21 cellular contexts compared by ENCODE assay signal in the genomic region with DNA sequence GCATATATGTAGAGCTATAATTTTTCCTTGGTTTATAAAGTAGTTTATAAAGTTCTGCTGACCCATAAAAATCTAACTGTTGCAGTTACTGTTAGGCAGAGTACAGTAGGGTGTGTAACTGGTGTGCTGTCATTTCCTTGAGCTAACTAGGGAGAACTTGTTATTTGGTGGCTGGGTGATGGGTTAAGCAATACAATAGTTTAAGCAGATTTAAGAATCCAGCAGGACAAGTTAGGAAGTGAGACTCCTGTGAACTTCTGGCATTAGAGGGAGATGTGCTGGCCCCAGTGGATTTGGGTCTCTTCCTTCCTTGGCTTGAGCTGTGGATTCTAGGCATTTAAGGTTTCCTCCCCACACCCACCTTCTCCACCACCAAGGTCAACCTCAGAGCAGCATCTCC.
DNase-seq lines count a peak whose midpoint lies in the region; ATAC-seq and TF ChIP-seq lines count a peak whose summit lies in the region.
"Had no signal": no experiment of that assay in that cellular context is flagged by ENCODE, and none has a peak within 500 bp of the region (broad histone marks: within the 10 kb centered on the region; RNA-seq: fewer than 3 reads in every experiment).

No MANE protein-coding gene starts in this region.

- H3K36me3 Mint-ChIP-seq in Caco-2 (ENCODE audit: insufficient read depth, unreplicated experiment) = peaks cover 24% of the 10 kb centered on the region
- H3K36me3 Mint-ChIP-seq in mesothelial cell of epicardium = no peaks in the 10 kb centered on the region
- H3K36me3 Mint-ChIP-seq: CD8-positive, alpha-beta T cell had no signal

- no peak overlapping the region for H3K27ac ChIP-seq in right lobe of liver
- H3K27ac ChIP-seq: A549; BLaER1 treated with 17β-estradiol and CSF1 and Interleukin-3, amounts not matched to agents 10 nM and 100 nM; PC-9; RWPE1 had no signal

- peak overlapping the region; percentile 51 for H3K27ac Mint-ChIP-seq in Caco-2 (ENCODE audit: unreplicated experiment)
- no peak overlapping the region for H3K27ac Mint-ChIP-seq in mesothelial cell of epicardium
- H3K27ac Mint-ChIP-seq: CD8-positive, alpha-beta T cell had no signal

- no TSS peak for BruUV-seq in Caco-2 (replicated peaks; lab: Mats Ljungman, UMichigan)

- H3K36me3 ChIP-seq in Caco-2 (ENCODE audit: control insufficient read depth, insufficient read depth, low read length) (no peaks in the 10 kb centered on the region), mucosa of descending colon (ENCODE audit: low read depth) (no peaks in the 10 kb centered on the region), right lobe of liver (no peaks in the 10 kb centered on the region)
- H3K36me3 ChIP-seq: BLaER1 treated with 17β-estradiol and CSF1 and Interleukin-3, amounts not matched to agents 10 nM and 100 nM; MG63 had no signal

- DNase-seq in Caco-2 = no peak
- DNase-seq in MV-4-11 (lab: John Stamatoyannopoulos, UW) = peak; percentile 6
- DNase-seq in epithelial cell of esophagus (ENCODE audit: low read depth) = peak; percentile 42
- DNase-seq in mucosa of descending colon = no peak
- DNase-seq in NCI-H446 (lab: John Stamatoyannopoulos, UW) = no peak
- no peak for DNase-seq in right lobe of liver
- no peak for DNase-seq in mesothelial cell of epicardium (ENCODE audit: low spot score in 2 of 2, unreplicated experiment in 2 of 2)
- no peak for DNase-seq in NCI-H1105 treated with DMSO at 0.1 percent for 48 hours (lab: John Stamatoyannopoulos, UW)
- DNase-seq: CD8-positive, alpha-beta T cell; DMS53; Kasumi-1; MG63; NCI-H1417 treated with DMSO at 0.1 percent for 48 hours; NCI-H1930; NCI-H345; NCI-H526; PC-9 had no signal

- H3K4me3 ChIP-seq in Caco-2 (ENCODE audit: low read depth, low read length) (no peak overlapping the region), epithelial cell of esophagus (ENCODE audit: low read length) (no peak overlapping the region), mucosa of descending colon (no peak overlapping the region), right lobe of liver (no peak overlapping the region)
- H3K4me3 ChIP-seq: A549; BLaER1 treated with 17β-estradiol and CSF1 and Interleukin-3, amounts not matched to agents 10 nM and 100 nM; GM23338; MG63; PC-9 had no signal

- peak; percentile 66 for ATAC-seq in mucosa of descending colon
- ATAC-seq in right lobe of liver = no peak
- ATAC-seq: A549; CD8-positive, alpha-beta T cell; GM23338 had no signal

- no peaks in the 10 kb centered on the region for H3K27me3 ChIP-seq in Caco-2 (replicated peaks; ENCODE audit: control insufficient read depth, insufficient read depth, low read length)
- H3K27me3 ChIP-seq in right lobe of liver = no peaks in the 10 kb centered on the region
- H3K27me3 ChIP-seq: MG63 had no signal

- H3K4me1 ChIP-seq in Caco-2 (peaks cover 40% of the 10 kb centered on the region), mucosa of descending colon (ENCODE audit: low read depth) (no peaks in the 10 kb centered on the region), right lobe of liver (no peaks in the 10 kb centered on the region)

- peaks cover 47% of the 10 kb centered on the region for H3K4me1 Mint-ChIP-seq in Caco-2 (ENCODE audit: low read depth, unreplicated experiment)
- peaks cover 31% of the 10 kb centered on the region for H3K4me1 Mint-ChIP-seq in mesothelial cell of epicardium

- intact Hi-C loops in Caco-2 (cut with micrococcal nuclease; ENCODE audit: unreplicated experiment) (no loop called here), mucosa of descending colon (cut with DNase I, micrococcal nuclease) (no loop called here), right lobe of liver (cut with DNase I) (no loop called here)

- H3K9me3 ChIP-seq in Caco-2 (no peaks in the 10 kb centered on the region), mucosa of descending colon (no peaks in the 10 kb centered on the region), right lobe of liver (no peaks in the 10 kb centered on the region)
- H3K9me3 ChIP-seq: A549, MG63 had no signal

- no peaks in the 10 kb centered on the region for H3K27me3 Mint-ChIP-seq in Caco-2 (ENCODE audit: insufficient read depth, unreplicated experiment)
- H3K27me3 Mint-ChIP-seq in mesothelial cell of epicardium (ENCODE audit: low read depth) = no peaks in the 10 kb centered on the region

- POLR2A ChIA-PET in Caco-2 (lab: Charles Lee) = no interaction called here

- H3K4me3 Mint-ChIP-seq in Caco-2 (ENCODE audit: unreplicated experiment) (no peak overlapping the region), mesothelial cell of epicardium (no peak overlapping the region)
- H3K4me3 Mint-ChIP-seq: CD8-positive, alpha-beta T cell; GM23338 had no signal

- peaks cover 13% of the 10 kb centered on the region for H3K9me3 Mint-ChIP-seq in Caco-2 (ENCODE audit: unreplicated experiment)
- peaks cover 38% of the 10 kb centered on the region for H3K9me3 Mint-ChIP-seq in mesothelial cell of epicardium
- H3K9me3 Mint-ChIP-seq: CD8-positive, alpha-beta T cell; GM23338 had no signal

- no peak for TF ChIP-seq CTCF in Caco-2 (IDR thresholded peaks at IDR 0.05; ENCODE audit: insufficient read depth in 1 of 2, low read depth in 1 of 2, low read length in 1 of 2, severe bottlenecking in 1 of 2, unreplicated experiment in 1 of 2)
- no peak for TF ChIP-seq CTCF in epithelial cell of esophagus (IDR thresholded peaks at IDR 0.05; ENCODE audit: insufficient read depth, low read depth, low read length, missing control alignments)
- TF ChIP-seq CTCF in mucosa of descending colon (IDR thresholded peaks at IDR 0.05) = no peak
- TF ChIP-seq CTCF in right lobe of liver (IDR thresholded peaks at IDR 0.05) = no peak
- no peak for TF ChIP-seq CTCF in mesothelial cell of epicardium (IDR thresholded peaks at IDR 0.05; ENCODE audit: unreplicated experiment)

- no peak for TF ChIP-seq POLR2A in right lobe of liver (IDR thresholded peaks at IDR 0.05)

- CTCF ChIA-PET in Caco-2 (lab: Charles Lee) = no interaction called here

Comparison
In these comparisons a context has a peak if more than half of its experiments do, and no peak if none do; other contexts are left out.
1. DNase-seq: peak in MV-4-11 (single experiment) and epithelial cell of esophagus (single experiment); none in Caco-2 (0 of 2), mucosa of descending colon (0 of 3), NCI-H446 (0 of 2), right lobe of liver (0 of 3), mesothelial cell of epicardium (0 of 2) and NCI-H1105 treated with DMSO at 0.1 percent for 48 hours (single experiment).